Comparison of ENCODE assay signal across 21 cellular contexts in genomic region chrX:133302775-133303445, GRCh38.
"Had no signal": no experiment of that assay in that cellular context is flagged by ENCODE, and none has a peak within 500 bp of the region (broad histone marks: within the 10 kb centered on the region; RNA-seq: fewer than 3 reads in every experiment).

No MANE protein-coding gene starts in this region.

- H3K4me2 ChIP-seq: hepatocyte had no signal

- H3K27ac ChIP-seq: esophagus squamous epithelium, gastroesophageal sphincter, hepatocyte, neutrophil, right atrium auricular region, sigmoid colon, skin epidermis, testis, tibial nerve had no signal

- H3K27me3 Mint-ChIP-seq: dendritic cell treated with granulocyte-macrophage colony-stimulating factor and Interleukin-4, amounts not matched to agents 40 ng/mL and 50 ng/mL, for 4 days; effector memory CD8-positive, alpha-beta T cell; stimulated activated naive B cell treated with anti-CD40 and anti-IgM and Interleukin-4, amounts not matched to agents 10 μg/mL and 1 μg/mL and 100 μg/mL, for 72 hours; stimulated activated naive CD8-positive, alpha-beta T cell treated with anti-CD3 and anti-CD28 coated beads, Interleukin-15, amount 100 ng/mL, for 72 hours had no signal

- H3K27ac Mint-ChIP-seq: dendritic cell treated with granulocyte-macrophage colony-stimulating factor and Interleukin-4, amounts not matched to agents 40 ng/mL and 50 ng/mL, for 4 days; effector memory CD8-positive, alpha-beta T cell; stimulated activated naive B cell treated with anti-CD40 and anti-IgM and Interleukin-4, amounts not matched to agents 10 μg/mL and 1 μg/mL and 100 μg/mL, for 72 hours; stimulated activated naive CD8-positive, alpha-beta T cell treated with anti-CD3 and anti-CD28 coated beads, Interleukin-15, amount 100 ng/mL, for 72 hours had no signal

- H3K27me3 ChIP-seq: esophagus squamous epithelium, gastroesophageal sphincter, hepatocyte, neutrophil, right atrium auricular region, sigmoid colon, testis, tibial nerve had no signal

- H3K36me3 ChIP-seq: esophagus squamous epithelium, neutrophil, right atrium auricular region, tibial nerve had no signal

- H3K36me3 Mint-ChIP-seq: naive thymus-derived CD8-positive, alpha-beta T cell; stimulated activated naive B cell treated with anti-CD40 and anti-IgM and Interleukin-4, amounts not matched to agents 10 μg/mL and 1 μg/mL and 100 μg/mL, for 72 hours had no signal

- H3K4me3 ChIP-seq: esophagus squamous epithelium, gastroesophageal sphincter, hepatocyte, mucosa of descending colon, right atrium auricular region, sigmoid colon, skin epidermis, testis, tibial nerve had no signal

- H3K9me3 Mint-ChIP-seq: dendritic cell treated with granulocyte-macrophage colony-stimulating factor and Interleukin-4, amounts not matched to agents 40 ng/mL and 50 ng/mL, for 4 days; effector memory CD8-positive, alpha-beta T cell; naive thymus-derived CD8-positive, alpha-beta T cell; stimulated activated naive CD8-positive, alpha-beta T cell treated with anti-CD3 and anti-CD28 coated beads, Interleukin-15, amount 100 ng/mL, for 72 hours had no signal

- H3K4me3 Mint-ChIP-seq: dendritic cell treated with granulocyte-macrophage colony-stimulating factor and Interleukin-4, amounts not matched to agents 40 ng/mL and 50 ng/mL, for 4 days; effector memory CD8-positive, alpha-beta T cell; naive thymus-derived CD8-positive, alpha-beta T cell; stimulated activated naive B cell treated with anti-CD40 and anti-IgM and Interleukin-4, amounts not matched to agents 10 μg/mL and 1 μg/mL and 100 μg/mL, for 72 hours; stimulated activated naive CD8-positive, alpha-beta T cell treated with anti-CD3 and anti-CD28 coated beads, Interleukin-15, amount 100 ng/mL, for 72 hours had no signal

- DNase-seq: effector memory CD8-positive, alpha-beta T cell; esophagus squamous epithelium; foreskin fibroblast; kidney glomerular epithelial cell; mucosa of descending colon; naive thymus-derived CD8-positive, alpha-beta T cell; sigmoid colon; stimulated activated CD4-positive, alpha-beta T cell treated with anti-CD3 and anti-CD28 coated beads, Interleukin-2, amount 100 ng/mL, for 24 hours; stimulated activated CD4-positive, alpha-beta T cell treated with anti-CD3 and anti-CD28 coated beads, Interleukin-4, amount 100 ng/mL, for 4 hours; stimulated activated naive B cell treated with anti-CD40 and anti-IgM and Interleukin-4, amounts not matched to agents 10 μg/mL and 1 μg/mL and 100 μg/mL, for 72 hours; stimulated activated naive CD8-positive, alpha-beta T cell treated with anti-CD3 and anti-CD28 coated beads, Interleukin-15, amount 100 ng/mL, for 72 hours; testis had no signal

- H3K79me2 ChIP-seq: hepatocyte had no signal

- H3K4me1 ChIP-seq: esophagus squamous epithelium, testis, tibial nerve had no signal

- H3K4me1 Mint-ChIP-seq: naive thymus-derived CD8-positive, alpha-beta T cell; stimulated activated naive B cell treated with anti-CD40 and anti-IgM and Interleukin-4, amounts not matched to agents 10 μg/mL and 1 μg/mL and 100 μg/mL, for 72 hours; stimulated activated naive CD8-positive, alpha-beta T cell treated with anti-CD3 and anti-CD28 coated beads, Interleukin-15, amount 100 ng/mL, for 72 hours had no signal

- FAIRE-seq: colon, islet of Langerhans had no signal

- H3K9me3 ChIP-seq: esophagus squamous epithelium, gastroesophageal sphincter, mucosa of descending colon, neutrophil, right atrium auricular region, sigmoid colon, testis, tibial nerve had no signal

- H2AFZ ChIP-seq: hepatocyte had no signal
